24 cellular contexts compared by ENCODE assay signal in genomic region chr3:70069557-70069956, GRCh38.
A peak's percentile ranks its signal among the peaks of the same experiment; 100 is the strongest.
DNase-seq lines count a peak whose midpoint lies in the region; ATAC-seq and TF ChIP-seq lines count a peak whose summit lies in the region.
"Had no signal": no experiment of that assay in that cellular context is flagged by ENCODE, and none has a peak within 500 bp of the region (broad histone marks: within the 10 kb centered on the region; RNA-seq: fewer than 3 reads in every experiment).

No MANE protein-coding gene starts in this region.

- no peak overlapping the region for H3K4ac ChIP-seq in mesenchymal stem cell (ENCODE audit: low read depth in 1 of 2, low read length in 2 of 2)

- TF ChIP-seq POLR2A in gastroesophageal sphincter (IDR thresholded peaks at IDR 0.05): no peak

- no peak overlapping the region for H3K18ac ChIP-seq in mesenchymal stem cell (ENCODE audit: low read depth in 1 of 2, low read length in 2 of 2)

- no peak overlapping the region for H2BK5ac ChIP-seq in mesenchymal stem cell (ENCODE audit: low read depth, low read length, poor library complexity, severe bottlenecking)

- H2BK12ac ChIP-seq in mesenchymal stem cell (ENCODE audit: low read length in 2 of 2): no peak overlapping the region

- no peak overlapping the region for H2AK5ac ChIP-seq in mesenchymal stem cell (ENCODE audit: low read length, severe bottlenecking)

- no peak overlapping the region for H2BK15ac ChIP-seq in mesenchymal stem cell (ENCODE audit: low read depth, poor library complexity, severe bottlenecking)

- H3K9me2 ChIP-seq in hepatocyte (replicated peaks; ENCODE audit: insufficient read depth): no peaks in the 10 kb centered on the region

- intact Hi-C loops in ascending aorta (cut with DNase I) (loop anchor here (5.0 kb wide), 1 partner anchor 72 kb away; the partner anchor contains the start of gene SAMMSON), aorta (cut with DNase I) (loop anchor here in 1 of 2 donors (5.0 to 10.0 kb wide), 3 partner anchors 75 to 1585 kb away; partner anchors contain the start of gene SAMMSON)

- no peak overlapping the region for H3K23ac ChIP-seq in mesenchymal stem cell (ENCODE audit: low read length in 2 of 2)

- H3K79me1 ChIP-seq in mesenchymal stem cell (replicated peaks; ENCODE audit: low read length, poor library complexity, severe bottlenecking): no peaks in the 10 kb centered on the region

- no peak overlapping the region for H4K8ac ChIP-seq in mesenchymal stem cell (ENCODE audit: low read length)

- H3K4me2 ChIP-seq in mesenchymal stem cell (ENCODE audit: low read length, poor library complexity, severe bottlenecking) (no peak overlapping the region), hepatocyte (no peak overlapping the region)

- H2AFZ ChIP-seq in mesenchymal stem cell (ENCODE audit: low read depth, low read length) (no peak overlapping the region), hepatocyte (no peak overlapping the region)

- no peak overlapping the region for H2BK120ac ChIP-seq in mesenchymal stem cell (ENCODE audit: low read depth, low read length)

- H3K14ac ChIP-seq in mesenchymal stem cell (ENCODE audit: low read length in 2 of 2): no peak overlapping the region

- H3K36me3 ChIP-seq in ascending aorta (no peaks in the 10 kb centered on the region), gastroesophageal sphincter (no peaks in the 10 kb centered on the region), aorta (ENCODE audit: control insufficient read depth in 1 of 2, insufficient read depth in 2 of 2, low read length in 1 of 2) (no peaks in the 10 kb centered on the region), mesenchymal stem cell (ENCODE audit: control insufficient read depth in 1 of 2, insufficient read depth in 2 of 2, low read depth in 1 of 2, low read length in 2 of 2) (no peaks in the 10 kb centered on the region), hepatocyte (replicated peaks; ENCODE audit: insufficient read depth, low read depth) (no peaks in the 10 kb centered on the region)
- H3K36me3 ChIP-seq: MG63 had no signal

- H3K4me3 ChIP-seq in GM12865 (ENCODE audit: low read depth, low read length) (no peak overlapping the region), ascending aorta (no peak overlapping the region), gastroesophageal sphincter (no peak overlapping the region), aorta (ENCODE audit: low read length in 2 of 2) (no peak overlapping the region), mesenchymal stem cell (ENCODE audit: insufficient read depth in 1 of 2, low read depth in 1 of 2, low read length in 2 of 2) (no peak overlapping the region), hepatocyte (no peak overlapping the region)
- H3K4me3 ChIP-seq: MG63 had no signal

- 68% methylated on average over 2 to 5 of the region's 5 CpGs for WGBS in gastroesophageal sphincter (ENCODE audit: low coverage in 1 of 2), 2 donors
- WGBS in aorta, 2 donors: 80 to 89% methylated on average over 5 of the region's 5 CpGs
- 85% methylated on average over 5 of the region's 5 CpGs for WGBS in mesenchymal stem cell
- 90% methylated on average over 5 of the region's 5 CpGs for WGBS in hepatocyte (ENCODE audit: low lambda C conversion rate, missing lambda C conversion rate)

- H3K79me2 ChIP-seq in hepatocyte: no peaks in the 10 kb centered on the region

- no peaks in the 10 kb centered on the region for H4K20me1 ChIP-seq in hepatocyte (ENCODE audit: insufficient read depth, poor library complexity, severe bottlenecking)

- peak; percentile 6 for DNase-seq in GM12865 (ENCODE audit: low read depth)
- no peak for DNase-seq in ascending aorta (ENCODE audit: low spot score in 2 of 2)
- no peak for DNase-seq in aorta
- no peak for DNase-seq in mesenchymal stem cell
- DNase-seq in hepatocyte (ENCODE audit: low spot score): no peak
- no peak for DNase-seq in DMS153 treated with DMSO at 0.1 percent for 48 hours (lab: John Stamatoyannopoulos, UW; ENCODE audit: unreplicated experiment)
- DNase-seq: Caco-2; CD8-positive, alpha-beta T cell; DMS79; GF-D8; KG1; MG63; NCI-H1105 treated with DMSO at 0.1 percent for 48 hours; NCI-H146; NCI-H1930; NCI-H2107; NCI-H446; NCI-H524 treated with DMSO at 0.1 percent for 48 hours; NCI-H82; SHP77 had no signal

- H3K27ac ChIP-seq in ascending aorta (peak overlapping the region; percentile 66 to 90), gastroesophageal sphincter (peak overlapping the region; percentile 54 to 87 (median 69)), aorta (ENCODE audit: low read depth in 1 of 2, low read length in 2 of 2) (peak overlapping the region; percentile 71 to 99), mesenchymal stem cell (ENCODE audit: low read length, poor library complexity, severe bottlenecking) (no peak overlapping the region), hepatocyte (no peak overlapping the region)
- H3K27ac ChIP-seq: C4-2B, RWPE1 had no signal

- H4K91ac ChIP-seq in mesenchymal stem cell (ENCODE audit: low read length): no peak overlapping the region

- no peak for TF ChIP-seq CTCF in GM12865 (IDR thresholded peaks at IDR 0.05; ENCODE audit: insufficient read depth, low read depth, low read length, missing control alignments)
- TF ChIP-seq CTCF in ascending aorta (IDR thresholded peaks at IDR 0.05): no peak
- no peak for TF ChIP-seq CTCF in gastroesophageal sphincter (IDR thresholded peaks at IDR 0.05)
- no peak for TF ChIP-seq CTCF in hepatocyte (IDR thresholded peaks at IDR 0.05; ENCODE audit: poor library complexity)

- H3K4me1 ChIP-seq in ascending aorta (peaks cover under 1 to 46% of the 10 kb centered on the region in 2 donors), gastroesophageal sphincter (peaks cover 0 to 85% (median 18%) of the 10 kb centered on the region in 3 donors), aorta (ENCODE audit: control insufficient read depth in 1 of 2, insufficient read depth in 2 of 2, low read length in 2 of 2) (peaks cover 3 to 8% of the 10 kb centered on the region in 2 donors), mesenchymal stem cell (ENCODE audit: control insufficient read depth, insufficient read depth, low read depth, low read length) (no peaks in the 10 kb centered on the region), hepatocyte (ENCODE audit: insufficient read depth) (peaks cover 8% of the 10 kb centered on the region)
- H3K4me1 ChIP-seq: Caco-2 had no signal

- H3K9me3 ChIP-seq in ascending aorta: no peaks in the 10 kb centered on the region
- H3K9me3 ChIP-seq in gastroesophageal sphincter: no peaks in the 10 kb centered on the region
- no peaks in the 10 kb centered on the region for H3K9me3 ChIP-seq in aorta (ENCODE audit: control insufficient read depth, low read length)
- no peaks in the 10 kb centered on the region for H3K9me3 ChIP-seq in mesenchymal stem cell (ENCODE audit: control insufficient read depth, low read length)
- H3K9me3 ChIP-seq in hepatocyte (ENCODE audit: low read depth): no peaks in the 10 kb centered on the region
- H3K9me3 ChIP-seq: Caco-2, MG63 had no signal

- H3K27me3 ChIP-seq in ascending aorta (no peaks in the 10 kb centered on the region), gastroesophageal sphincter (no peaks in the 10 kb centered on the region), aorta (ENCODE audit: control insufficient read depth in 1 of 2, insufficient read depth in 2 of 2, low read length in 1 of 2) (no peaks in the 10 kb centered on the region), mesenchymal stem cell (ENCODE audit: control insufficient read depth in 1 of 2, insufficient read depth in 1 of 2, low read length in 2 of 2) (peaks cover 0 to 10% of the 10 kb centered on the region in 2 experiments), hepatocyte (no peaks in the 10 kb centered on the region)
- H3K27me3 ChIP-seq: MG63 had no signal

- no peak overlapping the region for H3K9ac ChIP-seq in mesenchymal stem cell (ENCODE audit: low read length)

- TF ChIP-seq EP300 in gastroesophageal sphincter (IDR thresholded peaks at IDR 0.05): no peak

- ATAC-seq in gastroesophageal sphincter: no peak
- ATAC-seq in aorta (ENCODE audit: low FRiP score): peak; percentile 11
- ATAC-seq: CD8-positive, alpha-beta T cell; Panc1 had no signal

Comparison
In these comparisons a context has a peak if more than half of its experiments do, and no peak if none do; other contexts are left out.
1. H3K27ac ChIP-seq: peak in ascending aorta (2 of 2), gastroesophageal sphincter (4 of 4) and aorta (2 of 2); none in mesenchymal stem cell (single experiment) and hepatocyte (single experiment).